In the genomic region with DNA sequence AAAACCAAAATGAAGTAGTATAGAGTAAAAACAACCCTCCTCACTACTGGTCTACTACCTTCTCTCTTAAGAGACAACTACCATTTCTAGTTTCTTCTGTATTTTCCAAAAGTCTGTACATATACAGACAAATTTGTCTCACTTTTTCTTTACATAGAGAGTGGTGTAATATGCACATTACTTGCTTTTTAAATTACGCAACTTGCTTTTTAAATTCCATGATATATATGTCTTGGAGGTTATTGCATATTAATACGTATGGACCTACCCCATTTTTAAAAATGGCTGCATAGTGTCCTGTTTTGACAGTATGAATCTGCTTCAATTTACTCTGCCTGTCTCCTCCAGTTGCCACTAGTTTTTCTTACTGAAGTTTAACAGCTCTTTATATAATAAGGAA, we compare ENCODE assay signal across 33 cellular contexts. TPM values are rescaled to one million over a fixed set of nuclear protein-coding genes. Genes with fewer than 3 reads are reported as not detected.
"Had no signal": no experiment of that assay in that cellular context is flagged by ENCODE, and none has a peak within 500 bp of the region (broad histone marks: within the 10 kb centered on the region; RNA-seq: fewer than 3 reads in every experiment).

No MANE protein-coding gene starts in this region.

- H3K4me3 ChIP-seq: colonic mucosa, esophagus squamous epithelium, gastrocnemius medialis, heart right ventricle, left lung, lower lobe of right lung, mucosa of descending colon had no signal

- H3K9me3 ChIP-seq: colonic mucosa, esophagus squamous epithelium, gastrocnemius medialis, heart right ventricle, left lung, lower lobe of right lung, mucosa of descending colon had no signal

- DNase-seq: colonic mucosa; cortex of kidney; effector CD8-positive, alpha-beta T cell; effector memory CD8-positive, alpha-beta T cell; endodermal cell; erythroblast; esophagus squamous epithelium; foreskin fibroblast; foreskin melanocyte; gastrocnemius medialis; glutamatergic neuron; head of caudate nucleus; heart right ventricle; hippocampal formation; left cardiac atrium; left lung; left ventricle myocardium superior; lower lobe of right lung; mesenchymal stem cell; mucosa of descending colon had no signal

- H3K36me3 ChIP-seq: colonic mucosa had no signal

- H3K27me3 ChIP-seq: colonic mucosa, esophagus squamous epithelium, gastrocnemius medialis, heart right ventricle, left lung had no signal

- FAIRE-seq: endometrium, islet of Langerhans, keratinocyte had no signal

- H3K27ac ChIP-seq: colonic mucosa, epithelial cell of prostate, esophagus squamous epithelium, gastrocnemius medialis, heart right ventricle, left lung, lower lobe of right lung had no signal

- ATAC-seq: effector memory CD8-positive, alpha-beta T cell; esophagus mucosa; gastrocnemius medialis; heart right ventricle; left cardiac atrium; left lung; left ventricle myocardium superior; lower lobe of right lung; mucosa of descending colon had no signal

- H3K4me1 ChIP-seq: esophagus squamous epithelium, gastrocnemius medialis, heart right ventricle, left lung, lower lobe of right lung had no signal

RNA-seq across cellular contexts. Expression of gene AQP8, which starts 42.5 kb away (rescaled TPM):
- total RNA-seq: dermis microvascular lymphatic vessel endothelial cell, esophagus mucosa, esophagus squamous epithelium, glomerular endothelial cell, heart right ventricle, kidney epithelial cell, left cardiac atrium, left lung, left ventricle myocardium superior, lower leg skin, lung microvascular endothelial cell, mesenteric fat pad, mesothelial cell of epicardium, myocyte had no signal
- polyA plus RNA-seq: heart right ventricle, keratinocyte had no signal
